ENCODE assay signal across 1 cellular context in genomic region chr14:89340200-89340667, GRCh38.
TF ChIP-seq lines count a peak whose summit lies in the region.

No MANE protein-coding gene starts in this region.

TF ChIP-seq in IMR-90, 13 proteins besides CTCF, POLR2A, EP300 and RAD21:
- TF ChIP-seq MAZ (IDR thresholded peaks at IDR 0.05; ENCODE audit: borderline replicate concordance, low read depth, low read length) = no peak
- TF ChIP-seq CEBPB (IDR thresholded peaks at IDR 0.05; ENCODE audit: low read depth, low read length) = peak; percentile 93
